Comparison of ENCODE assay signal across 15 cellular contexts in the genomic region with DNA sequence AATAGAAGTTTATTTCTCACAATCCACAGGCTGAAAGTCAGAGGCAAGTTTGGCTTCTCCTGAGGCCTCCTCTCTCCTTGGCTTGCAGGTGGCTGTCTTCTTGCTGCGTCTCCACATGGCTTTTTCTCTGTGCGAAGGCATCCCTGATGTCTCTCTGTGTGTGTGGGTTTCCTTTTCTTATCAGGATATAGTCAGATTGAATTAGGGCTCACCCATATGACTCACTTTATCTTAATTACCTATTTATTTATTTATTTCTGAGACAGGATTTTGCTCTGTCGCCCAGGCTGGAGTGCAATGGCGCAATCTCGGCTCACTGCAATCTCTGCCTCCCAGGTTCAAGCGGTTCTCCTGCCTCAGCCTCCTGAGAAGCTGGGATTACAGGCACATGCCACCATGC. TPM values are rescaled to one million over a fixed set of nuclear protein-coding genes. Genes with fewer than 3 reads are reported as not detected.
DNase-seq lines count a peak whose midpoint lies in the region; ATAC-seq, FAIRE-seq and TF ChIP-seq lines count a peak whose summit lies in the region.
"Not testable (repeated sequence)": the region's sequence is repeated elsewhere in the genome, so short reads cannot be mapped to it uniquely, and the experiment has no call there.
"Had no signal": no experiment of that assay in that cellular context is flagged by ENCODE, and none has a peak within 500 bp of the region (broad histone marks: within the 10 kb centered on the region; RNA-seq: fewer than 3 reads in every experiment).

No MANE protein-coding gene starts in this region.

- H4K20me1 ChIP-seq in OCI-LY3 (ENCODE audit: insufficient read depth, low read length); K562 (replicated peaks; ENCODE audit: control insufficient read depth, insufficient read depth, low read length): not testable (repeated sequence)

- H3K4me1 ChIP-seq in OCI-LY3 (ENCODE audit: low read length): peaks cover 11% of the 10 kb centered on the region
- H3K4me1 ChIP-seq in K562 (replicated peaks in 1 of 2; ENCODE audit: control insufficient read depth in 2 of 2, insufficient read depth in 2 of 2, low read length in 2 of 2): not testable (repeated sequence)

- not testable (repeated sequence) for TF ChIP-seq RAD21 in K562 (CRISPR knock-in tag; conservative IDR thresholded peaks at IDR 0.05 in 1 of 2, IDR thresholded peaks at IDR 0.05 in 1 of 2)

- H3K36me3 ChIP-seq in OCI-LY3 (replicated peaks; ENCODE audit: low read depth, low read length); K562 (ENCODE audit: control insufficient read depth, insufficient read depth, low read length): not testable (repeated sequence)

- H3K27me3 ChIP-seq in OCI-LY3 (ENCODE audit: low read depth, low read length) (peaks cover 64% of the 10 kb centered on the region), K562 (ENCODE audit: control insufficient read depth in 2 of 2, insufficient read depth in 2 of 2, low read length in 2 of 2) (peaks cover 0 to 19% of the 10 kb centered on the region in 2 experiments; a peak in 3 of 5 replicates)

- not testable (repeated sequence) for FAIRE-seq in K562 (lab: Jason Lieb, UNC)

- H2AFZ ChIP-seq in OCI-LY3 (ENCODE audit: low read depth, low read length); K562 (ENCODE audit: low read depth, low read length): not testable (repeated sequence)

- in situ Hi-C loops in K562 (cut with MboI): not testable (repeated sequence)

- TF ChIP-seq POLR2A in K562 (conservative IDR thresholded peaks at IDR 0.05): not testable (repeated sequence)

- not testable (repeated sequence) for TF ChIP-seq EP300 in K562 (IDR thresholded peaks at IDR 0.05; ENCODE audit: low read length)

- not testable (repeated sequence) for H3K27ac ChIP-seq in OCI-LY3 (ENCODE audit: low read length); K562 (ENCODE audit: extremely low read depth, low read depth, low read length)

- H3K9ac ChIP-seq in OCI-LY3 (ENCODE audit: low read length); K562 (ENCODE audit: insufficient read depth in 1 of 2, low read depth in 2 of 2, low read length in 2 of 2): not testable (repeated sequence)

- DNase-seq in A172 (ENCODE audit: low spot score): peak; percentile 19
- DNase-seq in Daoy (ENCODE audit: low read depth): peak; percentile 39
- DNase-seq in M059J (ENCODE audit: low read depth): peak; percentile 57
- DNase-seq in SK-N-DZ (ENCODE audit: low spot score): peak; percentile 45
- DNase-seq in K562 (ENCODE audit: extremely low read depth in 1 of 4, low spot score in 3 of 4): not testable (repeated sequence)

- WGBS in K562 (ENCODE audit: insufficient coverage, low coverage, missing lambda C conversion rate): 3% methylated on average over 5 of the region's 6 CpGs

- BruUV-seq in K562 (replicated peaks; lab: Mats Ljungman, UMichigan): not testable (repeated sequence)

- CTCF ChIA-PET in K562 (lab: Yijun Ruan, JAX; ENCODE audit: low intra/inter-chr PET ratio): not testable (repeated sequence)

- H3K4me2 ChIP-seq in OCI-LY3 (ENCODE audit: low read length): peak overlapping the region; percentile 57
- H3K4me2 ChIP-seq in K562 (ENCODE audit: insufficient read depth, low read length): not testable (repeated sequence)

- intact Hi-C loops in K562 (cut with micrococcal nuclease): not testable (repeated sequence)

- ATAC-seq in GM21447 (IDR thresholded peaks at IDR 0.05; ENCODE audit: unreplicated experiment): peak; percentile 3
- peak; percentile 14 for ATAC-seq in HG03196 (IDR thresholded peaks at IDR 0.05; ENCODE audit: unreplicated experiment)
- ATAC-seq in K562: not testable (repeated sequence)

- H3K4me3 ChIP-seq in OCI-LY3 (ENCODE audit: low read length); K562: not testable (repeated sequence)

- H3K9me3 ChIP-seq in OCI-LY3 (ENCODE audit: insufficient read depth, low read length); K562 (replicated peaks; ENCODE audit: control insufficient read depth, insufficient read depth, low read depth, low read length): not testable (repeated sequence)

- not testable (repeated sequence) for H3K9me1 ChIP-seq in K562 (ENCODE audit: control insufficient read depth, insufficient read depth, low read length)

- TF ChIP-seq CTCF in OCI-LY3 (IDR thresholded peaks at IDR 0.05; ENCODE audit: low read depth, low read length); K562 (IDR thresholded peaks at IDR 0.05 in 2 of 3, conservative IDR thresholded peaks at IDR 0.05 in 1 of 3; ENCODE audit: insufficient read depth in 2 of 3, low read depth in 1 of 3, low read length in 3 of 3): not testable (repeated sequence)

- POLR2A ChIA-PET in K562 (lab: Yijun Ruan, JAX): not testable (repeated sequence)

- H3K79me2 ChIP-seq in OCI-LY3 (ENCODE audit: low read length); K562 (ENCODE audit: control insufficient read depth, insufficient read depth, low read length): not testable (repeated sequence)

TF ChIP-seq in K562, 482 proteins besides CTCF, POLR2A, EP300 and RAD21:
- TF ChIP-seq FOSL1 (tag; conservative IDR thresholded peaks at IDR 0.05): peak; percentile 36; the same call in 1 of the 2 replicates

RNA-seq across cellular contexts. Expression of a gene that starts 30.7 kb away (rescaled TPM):
- not detected in 2 replicates for total RNA-seq in A172 (2014; rRNA removed; shearing (Covaris generic))
- total RNA-seq in Daoy (2014; rRNA removed; shearing (Covaris generic)): 4.4 TPM in 1 of 2 replicates, not detected in the other
- not detected in 2 replicates for total RNA-seq in M059J (2014; rRNA removed; shearing (Covaris generic))
- not detected in 2 replicates for polyA plus RNA-seq in SK-N-DZ (2014; cell fraction: cytosol; rRNA removed)
- polyA plus RNA-seq in SK-N-DZ (2014; cell fraction: nucleus; rRNA removed): not detected in 2 replicates
- not detected in 2 replicates for total RNA-seq in K562 (2011; cell fraction: chromatin; rRNA removed; ENCODE audit: low replicate concordance)
- not detected in 2 replicates for total RNA-seq in K562 (2011; cell fraction: nucleolus; rRNA removed)
- not detected in 2 replicates for total RNA-seq in K562 (2011; cell fraction: nucleoplasm; rRNA removed)
- not detected in 2 replicates for total RNA-seq in K562 (2014; rRNA removed)
- not detected in 2 replicates for total RNA-seq in K562 (2014; rRNA removed; fragmentation: Illumina TruSeq; extraction: Trizol)
- total RNA-seq in K562 (2015; rRNA removed; fragmentation: Illumina TruSeq; extraction: Trizol): not detected in 2 replicates
- not detected in 2 replicates for total RNA-seq in K562 (2021)
- polyA plus RNA-seq in K562 (2011; rRNA removed): not detected in 2 replicates
- not detected in 2 replicates for polyA plus RNA-seq in K562 (2011; cell fraction: cytosol; rRNA removed)
- polyA plus RNA-seq in K562 (2011; cell fraction: nucleus; rRNA removed): not detected in 2 replicates
- polyA plus RNA-seq in K562 (2012): not detected in 2 replicates
- not detected in 2 replicates for polyA plus RNA-seq in K562 (2014; fragmentation: Illumina TruSeq; extraction: Trizol)
- not detected for polyA plus RNA-seq in K562 (2014; fragmentation: Nextera tagmentation; extraction: Ambion mirVana)
- polyA plus RNA-seq in K562 (2014; rRNA removed): not detected in 2 replicates
- polyA minus RNA-seq in K562 (2011; rRNA and poly(A)+ RNA removed): not detected in 2 replicates
- polyA minus RNA-seq in K562 (2011; cell fraction: cytosol; rRNA and poly(A)+ RNA removed): not detected in 2 replicates
- polyA minus RNA-seq in K562 (2011; cell fraction: nucleus; rRNA and poly(A)+ RNA removed): not detected in 2 replicates
- total RNA-seq: CD4-positive, alpha-beta memory T cell; GM12878; GM23248; H4; HFFc6 had no signal
- polyA plus RNA-seq: A549; BJ; CD4-positive, alpha-beta memory T cell; GM12878; GM23248 had no signal

RNA-seq across cellular contexts. Expression of a gene that starts 50.4 kb away (rescaled TPM):
- 17.0 and 20.7 TPM in 2 replicates for total RNA-seq in A172 (2014; rRNA removed; shearing (Covaris generic))
- 22.2 and 36.7 TPM in 2 replicates for total RNA-seq in Daoy (2014; rRNA removed; shearing (Covaris generic))
- 13.8 and 18.9 TPM in 2 replicates for total RNA-seq in M059J (2014; rRNA removed; shearing (Covaris generic))
- polyA plus RNA-seq in SK-N-DZ (2014; cell fraction: cytosol; rRNA removed): 33.5 and 35.3 TPM in 2 replicates
- polyA plus RNA-seq in SK-N-DZ (2014; cell fraction: nucleus; rRNA removed): 47.3 and 52.6 TPM in 2 replicates
- total RNA-seq in K562 (2011; cell fraction: chromatin; rRNA removed; ENCODE audit: low replicate concordance): 22.9 and 121 TPM in 2 replicates
- 11.3 and 17.6 TPM in 2 replicates for total RNA-seq in K562 (2011; cell fraction: nucleolus; rRNA removed)
- 26.5 and 27.9 TPM in 2 replicates for total RNA-seq in K562 (2011; cell fraction: nucleoplasm; rRNA removed)
- 10.8 and 11.0 TPM in 2 replicates for total RNA-seq in K562 (2014; rRNA removed)
- 18.0 and 20.5 TPM in 2 replicates for total RNA-seq in K562 (2014; rRNA removed; fragmentation: Illumina TruSeq; extraction: Trizol)
- 9.8 and 11.5 TPM in 2 replicates for total RNA-seq in K562 (2015; rRNA removed; fragmentation: Illumina TruSeq; extraction: Trizol)
- total RNA-seq in K562 (2021): 12.9 and 15.2 TPM in 2 replicates
- 21.1 and 23.1 TPM in 2 replicates for polyA plus RNA-seq in K562 (2011; rRNA removed)
- polyA plus RNA-seq in K562 (2011; cell fraction: cytosol; rRNA removed): 4.2 and 9.7 TPM in 2 replicates
- 43.5 and 52.7 TPM in 2 replicates for polyA plus RNA-seq in K562 (2011; cell fraction: nucleus; rRNA removed)
- 8.4 and 20.1 TPM in 2 replicates for polyA plus RNA-seq in K562 (2012)
- polyA plus RNA-seq in K562 (2014; fragmentation: Illumina TruSeq; extraction: Trizol): 15.1 and 17.6 TPM in 2 replicates
- polyA plus RNA-seq in K562 (2014; fragmentation: Nextera tagmentation; extraction: Ambion mirVana): 1 to 10 TPM; 4.9 to 7.5 TPM
- polyA plus RNA-seq in K562 (2014; rRNA removed): 11.8 and 13.5 TPM in 2 replicates
- polyA minus RNA-seq in K562 (2011; rRNA and poly(A)+ RNA removed): 21.2 and 30.6 TPM in 2 replicates
- polyA minus RNA-seq in K562 (2011; cell fraction: cytosol; rRNA and poly(A)+ RNA removed): 5.9 and 7.6 TPM in 2 replicates
- 10.2 and 26.7 TPM in 2 replicates for polyA minus RNA-seq in K562 (2011; cell fraction: nucleus; rRNA and poly(A)+ RNA removed)
